ENCODE assay signal across 28 cellular contexts in the genomic region with DNA sequence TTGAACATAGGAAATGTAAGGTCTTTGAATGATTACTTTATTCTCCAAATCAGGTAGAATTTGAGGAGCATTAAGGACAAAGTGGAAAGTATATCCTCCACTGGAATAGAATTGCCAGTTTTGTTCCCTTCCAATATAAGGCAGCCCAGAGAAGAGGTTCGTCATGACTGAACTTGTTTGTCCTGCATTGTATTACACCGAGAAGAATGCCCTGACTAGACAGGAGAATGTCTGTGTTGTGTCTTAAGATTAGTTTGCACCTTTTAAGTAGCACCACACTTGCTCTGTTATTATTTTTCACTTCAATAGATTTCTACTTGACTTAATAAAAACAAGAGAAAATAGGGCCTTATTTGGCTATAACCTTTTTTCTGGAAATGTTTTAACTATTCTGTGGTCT.
"Had no signal": no experiment of that assay in that cellular context is flagged by ENCODE, and none has a peak within 500 bp of the region (broad histone marks: within the 10 kb centered on the region; RNA-seq: fewer than 3 reads in every experiment).

No MANE protein-coding gene starts in this region.

- H3K9ac ChIP-seq: KMS-11 had no signal

- DNase-seq: activated CD4-positive, alpha-beta memory T cell treated with anti-CD3 and anti-CD28 coated beads, Interleukin-2, amount 10 ng/mL, durations not matched to agents 7 days and 5 days; activated CD4-positive, alpha-beta T cell treated with anti-CD3 and anti-CD28 coated beads for 1 hour; activated CD4-positive, alpha-beta T cell treated with anti-CD3 and anti-CD28 coated beads for 48 hours; activated CD4-positive, CD25-positive, alpha-beta regulatory T cell; activated CD8-positive, alpha-beta memory T cell treated with anti-CD3 and anti-CD28 coated beads for 24 hours; activated CD8-positive, alpha-beta memory T cell treated with anti-CD3 and anti-CD28 coated beads, Interleukin-2, amount 10 ng/mL, durations not matched to agents 7 days and 5 days; activated CD8-positive, alpha-beta memory T cell treated with anti-CD3 and anti-CD28 coated beads, Interleukin-2, amount 50 U/mL, for 48 hours; activated effector memory CD4-positive, alpha-beta T cell treated with Interleukin-2 at 50 U/mL for 16 hours; activated naive CD4-positive, alpha-beta T cell treated with anti-CD3 and anti-CD28 coated beads, Interleukin-2, amount 10 ng/mL, durations not matched to agents 7 days and 5 days; activated naive CD8-positive, alpha-beta T cell treated with anti-CD3 and anti-CD28 coated beads, Interleukin-2, amount 50 U/mL, for 24 hours; activated T-cell treated with anti-CD3 and anti-CD28 coated beads, Interleukin-2, amount 50 U/mL, for 48 hours; anterior cingulate cortex; MM.1S; MV-4-11; NCI-H1092; NCI-H1436 treated with DMSO at 0.1 percent for 48 hours; NCI-H1694 treated with DMSO at 0.1 percent for 48 hours; NCI-H2029; NCI-H345; NCI-H510A; NCI-H526; NCI-H748 treated with DMSO at 0.1 percent for 48 hours; OCI-M1; Right ventricle myocardium superior; T1000; WERI-Rb-1 had no signal

- H3K4me3 ChIP-seq: cardiac muscle cell had no signal

- H3K36me3 ChIP-seq: cardiac muscle cell, WERI-Rb-1 had no signal

- H3K27ac ChIP-seq: cardiac muscle cell, KMS-11, WERI-Rb-1 had no signal

- H3K27me3 ChIP-seq: cardiac muscle cell had no signal

- H3K4me2 ChIP-seq: KMS-11 had no signal
